8 cellular contexts compared by ENCODE assay signal in genomic region chr14:67620217-67620789, GRCh38. TPM values are rescaled to one million over a fixed set of nuclear protein-coding genes. Genes with fewer than 3 reads are reported as not detected.
DNase-seq lines count a peak whose midpoint lies in the region; ATAC-seq, FAIRE-seq and TF ChIP-seq lines count a peak whose summit lies in the region.

No MANE protein-coding gene starts in this region.

- H2AFZ ChIP-seq in K562 (ENCODE audit: low read depth, low read length): peak overlapping the region; percentile 97

- H3K4me2 ChIP-seq in DOHH2 (ENCODE audit: low read length): peak overlapping the region; percentile 83
- H3K4me2 ChIP-seq in K562 (ENCODE audit: insufficient read depth, low read length): peak overlapping the region; percentile 83

- peak overlapping the region; percentile 77 for H3K4me3 ChIP-seq in DOHH2 (ENCODE audit: low read length)
- H3K4me3 ChIP-seq in K562: peak overlapping the region; percentile 78
- peak overlapping the region; percentile 46 to 80 (median 56) for H3K4me3 ChIP-seq in spleen

- H3K4me3 Mint-ChIP-seq in immature natural killer cell: peak overlapping the region; percentile 85 to 93 (median 88)

- peaks cover 2% of the 10 kb centered on the region; the same call in 1 of the 2 replicates for H3F3A ChIP-seq in DOHH2 (ENCODE audit: control insufficient read depth, insufficient read depth)

- POLR2A ChIA-PET in K562 (lab: Yijun Ruan, JAX): interaction anchor here (0.5 to 2.0 kb wide), 12 partner anchors 10 to 153 kb away, joined by 3 to 8 read pairs (median 4); no protein-coding TSS in a partner anchor

- peak; percentile 16 for ATAC-seq in K562

- H3K36me3 Mint-ChIP-seq in immature natural killer cell: no peaks in the 10 kb centered on the region

- no peak for TF ChIP-seq POLR2A in K562 (conservative IDR thresholded peaks at IDR 0.05)
- TF ChIP-seq POLR2A in spleen (IDR thresholded peaks at IDR 0.05): no peak
- no peak for TF ChIP-seq POLR2A in GM12891 (IDR thresholded peaks at IDR 0.05; ENCODE audit: low read depth, low read length)

- H3K4me1 Mint-ChIP-seq in immature natural killer cell: peaks cover 21 to 25% of the 10 kb centered on the region in 2 donors

- no peaks in the 10 kb centered on the region for H3K79me2 ChIP-seq in DOHH2 (ENCODE audit: control insufficient read depth, low read length)
- H3K79me2 ChIP-seq in K562 (ENCODE audit: control insufficient read depth, insufficient read depth, low read length): peaks cover 4% of the 10 kb centered on the region; the same call in 2 of the 3 replicates

- H3K27me3 ChIP-seq in DOHH2 (ENCODE audit: control insufficient read depth, low read length) (peaks cover 20% of the 10 kb centered on the region), K562 (ENCODE audit: control insufficient read depth in 2 of 2, insufficient read depth in 2 of 2, low read length in 2 of 2) (no peaks in the 10 kb centered on the region), spleen (replicated peaks in 1 of 7) (peaks cover 0 to 6% (median 0%) of the 10 kb centered on the region in 7 donors)

- no peaks in the 10 kb centered on the region for H4K20me1 ChIP-seq in DOHH2 (ENCODE audit: control insufficient read depth, insufficient read depth, low read depth, low read length)
- no peaks in the 10 kb centered on the region for H4K20me1 ChIP-seq in K562 (replicated peaks; ENCODE audit: control insufficient read depth, insufficient read depth, low read length)

- H3K36me3 ChIP-seq in DOHH2 (ENCODE audit: control insufficient read depth, low read length) (no peaks in the 10 kb centered on the region), K562 (ENCODE audit: control insufficient read depth, insufficient read depth, low read length) (no peaks in the 10 kb centered on the region; the same call in 2 of the 3 replicates), spleen (no peaks in the 10 kb centered on the region)

- H3K9me3 ChIP-seq in DOHH2 (ENCODE audit: control insufficient read depth, insufficient read depth, low read length): no peaks in the 10 kb centered on the region
- no peaks in the 10 kb centered on the region for H3K9me3 ChIP-seq in K562 (replicated peaks; ENCODE audit: control insufficient read depth, insufficient read depth, low read depth, low read length)
- no peaks in the 10 kb centered on the region for H3K9me3 ChIP-seq in spleen

- peak overlapping the region; percentile 73 to 95 for H3K9ac ChIP-seq in K562 (ENCODE audit: insufficient read depth in 1 of 2, low read depth in 2 of 2, low read length in 2 of 2)

- CTCF ChIA-PET in K562 (lab: Yijun Ruan, JAX; ENCODE audit: low intra/inter-chr PET ratio): interaction anchor here (0.6 to 3.3 kb wide), 3 partner anchors 47 to 84 kb away, joined by 3 to 19 read pairs (median 14); no protein-coding TSS in a partner anchor

- TF ChIP-seq CTCF in DOHH2 (IDR thresholded peaks at IDR 0.05; ENCODE audit: low read depth, low read length, poor library complexity, severe bottlenecking) (no peak), K562 (IDR thresholded peaks at IDR 0.05 in 2 of 3, conservative IDR thresholded peaks at IDR 0.05 in 1 of 3; ENCODE audit: insufficient read depth in 2 of 3, low read depth in 1 of 3, low read length in 3 of 3) (no peak), spleen (IDR thresholded peaks at IDR 0.05 in 8 of 11, conservative IDR thresholded peaks at IDR 0.05 in 3 of 11) (no peak)

- WGBS in K562 (ENCODE audit: insufficient coverage, low coverage, missing lambda C conversion rate): 7% methylated on average over 15 of the region's 19 CpGs
- 8 to 14% (median 10%) methylated on average over 19 of the region's 19 CpGs for WGBS in spleen, 5 donors

- peak overlapping the region in 5 of 6 donors; percentile 50 to 97 (median 88) for H3K27ac Mint-ChIP-seq in immature natural killer cell

- intact Hi-C loops in K562 (cut with micrococcal nuclease): no loop called here
- intact Hi-C loops in spleen (cut with DNase I; ENCODE audit: low total_unique reads): no loop called here

- no peak for TF ChIP-seq RAD21 in K562 (CRISPR knock-in tag; conservative IDR thresholded peaks at IDR 0.05 in 1 of 2, IDR thresholded peaks at IDR 0.05 in 1 of 2)

- no TSS peak for BruUV-seq in K562 (replicated peaks; lab: Mats Ljungman, UMichigan)

- H3K9me2 ChIP-seq in DOHH2 (replicated peaks; ENCODE audit: control insufficient read depth, low read length): no peaks in the 10 kb centered on the region

- DNase-seq in NCI-H1105 treated with DMSO at 0.1 percent for 48 hours (lab: John Stamatoyannopoulos, UW) (peak; percentile 43), K562 (ENCODE audit: extremely low read depth in 1 of 4, low spot score in 3 of 4) (peak in 2 of 4 experiments; percentile 18 to 40), immature natural killer cell (no peak), spleen (peak; percentile 68), GM12891 (ENCODE audit: insufficient read length, low spot score) (no peak), GF-D8 (lab: John Stamatoyannopoulos, UW) (no peak)
- no peak for DNase-seq in activated CD4-positive, CD25-positive, alpha-beta regulatory T cell treated with anti-CD3 and anti-CD28 coated beads, Interleukin-2, amount 50 U/mL, for 72 hours

- peaks cover 2 to 15% (median 8%) of the 10 kb centered on the region in 3 donors for H3K27me3 Mint-ChIP-seq in immature natural killer cell (ENCODE audit: low read depth in 3 of 3)

- TF ChIP-seq EP300 in K562 (IDR thresholded peaks at IDR 0.05; ENCODE audit: low read length): no peak

- no peak for FAIRE-seq in K562 (lab: Jason Lieb, UNC)
- FAIRE-seq in GM12891 (lab: Jason Lieb, UNC): no peak

- no peaks in the 10 kb centered on the region for H3K9me1 ChIP-seq in K562 (ENCODE audit: control insufficient read depth, insufficient read depth, low read length)

- H3K27ac ChIP-seq in DOHH2 (ENCODE audit: low read depth, low read length): no peak overlapping the region
- peak overlapping the region; percentile 73 for H3K27ac ChIP-seq in K562 (ENCODE audit: extremely low read depth, low read depth, low read length)
- peak overlapping the region in 4 of 8 donors; percentile 66 to 81 (median 72) for H3K27ac ChIP-seq in spleen

- in situ Hi-C loops in K562 (cut with MboI): loop anchor here (5.0 kb wide), 1 partner anchor 47 kb away; no protein-coding TSS in a partner anchor

- H3K4me1 ChIP-seq in DOHH2 (ENCODE audit: control insufficient read depth, low read length) (peaks cover 24% of the 10 kb centered on the region), K562 (replicated peaks in 1 of 2; ENCODE audit: control insufficient read depth in 2 of 2, insufficient read depth in 2 of 2, low read length in 2 of 2) (peaks cover 14 to 25% of the 10 kb centered on the region in 2 experiments; a peak in 4 of 5 replicates), spleen (peaks cover 9 to 32% (median 20%) of the 10 kb centered on the region in 6 donors)

- H3K9me3 Mint-ChIP-seq in immature natural killer cell: no peaks in the 10 kb centered on the region

RNA-seq across cellular contexts. Expression of gene ARG2, which starts 0.6 kb away (rescaled TPM):
- 22.1 and 29.4 TPM in 2 replicates for total RNA-seq in K562 (2011; cell fraction: chromatin; rRNA removed; ENCODE audit: low replicate concordance)
- 20.8 and 24.9 TPM in 2 replicates for total RNA-seq in K562 (2011; cell fraction: nucleolus; rRNA removed)
- total RNA-seq in K562 (2011; cell fraction: nucleoplasm; rRNA removed): 25.6 and 31.2 TPM in 2 replicates
- total RNA-seq in K562 (2014; rRNA removed): 13.9 and 15.5 TPM in 2 replicates
- total RNA-seq in K562 (2014; rRNA removed; fragmentation: Illumina TruSeq; extraction: Trizol): 17.8 and 19.7 TPM in 2 replicates
- total RNA-seq in K562 (2015; rRNA removed; fragmentation: Illumina TruSeq; extraction: Trizol): 5.8 and 6.2 TPM in 2 replicates
- total RNA-seq in K562 (2021): 12.5 and 13.1 TPM in 2 replicates
- 75.0 and 107 TPM in 2 replicates for polyA plus RNA-seq in K562 (2011; rRNA removed)
- 64.8 and 102 TPM in 2 replicates for polyA plus RNA-seq in K562 (2011; cell fraction: cytosol; rRNA removed)
- polyA plus RNA-seq in K562 (2011; cell fraction: nucleus; rRNA removed): 27.6 and 70.1 TPM in 2 replicates
- polyA plus RNA-seq in K562 (2012): 19.8 and 63.2 TPM in 2 replicates
- polyA plus RNA-seq in K562 (2014; fragmentation: Illumina TruSeq; extraction: Trizol): 20.3 and 21.9 TPM in 2 replicates
- 10 to 100 TPM; 23.2 to 26.7 TPM for polyA plus RNA-seq in K562 (2014; fragmentation: Nextera tagmentation; extraction: Ambion mirVana)
- 11.7 and 13.4 TPM in 2 replicates for polyA plus RNA-seq in K562 (2014; rRNA removed)
- 63.5 and 97.5 TPM in 2 replicates for polyA minus RNA-seq in K562 (2011; rRNA and poly(A)+ RNA removed)
- 36.9 and 46.0 TPM in 2 replicates for polyA minus RNA-seq in K562 (2011; cell fraction: cytosol; rRNA and poly(A)+ RNA removed)
- 10.5 and 31.0 TPM in 2 replicates for polyA minus RNA-seq in K562 (2011; cell fraction: nucleus; rRNA and poly(A)+ RNA removed)
- polyA plus RNA-seq in immature natural killer cell: 1 to 10 TPM in 2 of 3 donors, under 1 TPM in 1; 0.41 to 2.0 (median 1.8) TPM
- total RNA-seq in spleen: 1 to 10 TPM in 6 of 7 donors, under 1 TPM in 1; 0.80 to 4.7 (median 1.8) TPM
- polyA plus RNA-seq in spleen: 1 to 10 TPM in 1 of 3 donors, under 1 TPM in 2; 0.64 to 1.0 (median 0.82) TPM
- 1.5 TPM for polyA plus RNA-seq in GM12891 (2012; ENCODE audit: low read depth, missing spikeins)

RNA-seq across cellular contexts. Expression of gene PIGH, which starts 20.2 kb away (rescaled TPM):
- total RNA-seq in K562 (2011; cell fraction: chromatin; rRNA removed; ENCODE audit: low replicate concordance): 34.6 and 42.7 TPM in 2 replicates
- total RNA-seq in K562 (2011; cell fraction: nucleolus; rRNA removed): 39.7 and 40.9 TPM in 2 replicates
- 44.7 and 64.3 TPM in 2 replicates for total RNA-seq in K562 (2011; cell fraction: nucleoplasm; rRNA removed)
- total RNA-seq in K562 (2014; rRNA removed) (21.1 and 33.9 TPM in 2 replicates), K562 (2014; rRNA removed; fragmentation: Illumina TruSeq; extraction: Trizol) (24.7 and 25.8 TPM in 2 replicates), K562 (2015; rRNA removed; fragmentation: Illumina TruSeq; extraction: Trizol) (20.9 and 22.1 TPM in 2 replicates), K562 (2021) (24.6 and 25.1 TPM in 2 replicates), spleen (10 to 100 TPM; 16.3 to 43.1 (median 23.4) TPM)
- polyA plus RNA-seq in K562 (2011; rRNA removed) (48.1 and 53.4 TPM in 2 replicates), K562 (2014; fragmentation: Illumina TruSeq; extraction: Trizol) (23.3 and 26.6 TPM in 2 replicates), K562 (2014; fragmentation: Nextera tagmentation; extraction: Ambion mirVana) (10 to 100 TPM; 23.6 to 30.6 TPM), K562 (2014; rRNA removed) (38.0 and 56.9 TPM in 2 replicates), immature natural killer cell (10 to 100 TPM; 28.8 to 41.9 (median 37.3) TPM), spleen (10 to 100 TPM; 21.9 to 30.0 (median 24.8) TPM)
- 45.7 and 51.0 TPM in 2 replicates for polyA plus RNA-seq in K562 (2011; cell fraction: cytosol; rRNA removed)
- 104 and 138 TPM in 2 replicates for polyA plus RNA-seq in K562 (2011; cell fraction: nucleus; rRNA removed)
- polyA plus RNA-seq in K562 (2012): 19.2 and 29.0 TPM in 2 replicates
- 26.3 and 29.4 TPM in 2 replicates for polyA minus RNA-seq in K562 (2011; rRNA and poly(A)+ RNA removed)
- polyA minus RNA-seq in K562 (2011; cell fraction: cytosol; rRNA and poly(A)+ RNA removed): 14.8 and 17.8 TPM in 2 replicates
- 12.9 and 15.8 TPM in 2 replicates for polyA minus RNA-seq in K562 (2011; cell fraction: nucleus; rRNA and poly(A)+ RNA removed)
- 16.2 TPM for polyA plus RNA-seq in GM12891 (2012; ENCODE audit: low read depth, missing spikeins)

RNA-seq across cellular contexts. Expression of gene VTI1B, which starts 54.1 kb away (rescaled TPM):
- 25.9 and 27.2 TPM in 2 replicates for total RNA-seq in K562 (2011; cell fraction: chromatin; rRNA removed; ENCODE audit: low replicate concordance)
- total RNA-seq in K562 (2011; cell fraction: nucleolus; rRNA removed): 12.0 and 12.2 TPM in 2 replicates
- total RNA-seq in K562 (2011; cell fraction: nucleoplasm; rRNA removed): 19.9 and 28.7 TPM in 2 replicates
- 32.8 and 34.6 TPM in 2 replicates for total RNA-seq in K562 (2014; rRNA removed)
- 54.0 and 62.1 TPM in 2 replicates for total RNA-seq in K562 (2014; rRNA removed; fragmentation: Illumina TruSeq; extraction: Trizol)
- total RNA-seq in K562 (2015; rRNA removed; fragmentation: Illumina TruSeq; extraction: Trizol): 54.3 and 60.0 TPM in 2 replicates
- total RNA-seq in K562 (2021): 69.1 and 70.7 TPM in 2 replicates
- polyA plus RNA-seq in K562 (2011; rRNA removed): 64.3 and 69.8 TPM in 2 replicates
- polyA plus RNA-seq in K562 (2011; cell fraction: cytosol; rRNA removed): 17.7 and 26.3 TPM in 2 replicates
- polyA plus RNA-seq in K562 (2011; cell fraction: nucleus; rRNA removed): 19.2 and 24.4 TPM in 2 replicates
- polyA plus RNA-seq in K562 (2012): 42.1 and 56.5 TPM in 2 replicates
- polyA plus RNA-seq in K562 (2014; fragmentation: Illumina TruSeq; extraction: Trizol): 46.3 and 50.1 TPM in 2 replicates
- 1 to 10 TPM; 7.8 to 8.5 TPM for polyA plus RNA-seq in K562 (2014; fragmentation: Nextera tagmentation; extraction: Ambion mirVana)
- polyA plus RNA-seq in K562 (2014; rRNA removed): 34.1 and 39.2 TPM in 2 replicates
- 49.5 and 51.2 TPM in 2 replicates for polyA minus RNA-seq in K562 (2011; rRNA and poly(A)+ RNA removed)
- polyA minus RNA-seq in K562 (2011; cell fraction: cytosol; rRNA and poly(A)+ RNA removed): 23.7 and 30.0 TPM in 2 replicates
- polyA minus RNA-seq in K562 (2011; cell fraction: nucleus; rRNA and poly(A)+ RNA removed): 11.0 and 18.7 TPM in 2 replicates
- polyA plus RNA-seq in immature natural killer cell: 100 to 1,000 TPM in 2 of 3 donors, 10 to 100 TPM in 1; 75.0 to 118 (median 104) TPM
- 10 to 100 TPM; 61.5 to 84.1 (median 67.3) TPM for total RNA-seq in spleen
- polyA plus RNA-seq in spleen: 10 to 100 TPM; 42.1 to 58.9 (median 56.6) TPM
- 62.5 TPM for polyA plus RNA-seq in GM12891 (2012; ENCODE audit: low read depth, missing spikeins)

Comparison
In these comparisons a context has a peak if more than half of its experiments do, and no peak if none do; other contexts are left out.
1. DNase-seq: peak in NCI-H1105 treated with DMSO at 0.1 percent for 48 hours (single experiment) and spleen (single experiment); none in immature natural killer cell (0 of 3), GM12891 (single experiment), GF-D8 (single experiment) and activated CD4-positive, CD25-positive, alpha-beta regulatory T cell treated with anti-CD3 and anti-CD28 coated beads, Interleukin-2, amount 50 U/mL, for 72 hours (single experiment).
2. RNA of gene ARG2, which starts 0.6 kb away (polyA plus RNA-seq): 11.7 to 107 TPM in K562; 0.41 to 2.0 TPM in immature natural killer cell and 0.64 to 1.0 TPM in spleen; every median in the first group is over 4 times any median in the second.
3. Peak in every context shown above with its lines, with median percentiles within 50 percentile points of each other: H3K4me3 ChIP-seq.